28 cellular contexts compared by ENCODE assay signal in genomic region chr12:98863167-98863566, GRCh38.
DNase-seq lines count a peak whose midpoint lies in the region; ATAC-seq lines count a peak whose summit lies in the region.
"Had no signal": no experiment of that assay in that cellular context is flagged by ENCODE, and none has a peak within 500 bp of the region (broad histone marks: within the 10 kb centered on the region; RNA-seq: fewer than 3 reads in every experiment).

No MANE protein-coding gene starts in this region.

- H3K9ac ChIP-seq in HUES48 (ENCODE audit: low read depth, low read length), result no peak overlapping the region
- peak overlapping the region; percentile 34 for H3K9ac ChIP-seq in trophoblast cell (ENCODE audit: low read length)

- H3K27ac ChIP-seq in HUES48 (ENCODE audit: low read depth, low read length) (peak overlapping the region; percentile 71), trophoblast cell (ENCODE audit: low read depth, low read length) (no peak overlapping the region)
- H3K27ac ChIP-seq: breast epithelium, C4-2B, right lobe of liver, SK-N-MC, thoracic aorta, vagina had no signal

- no peak overlapping the region for H3K23ac ChIP-seq in trophoblast cell (ENCODE audit: low read length)

- no peak overlapping the region for H3K14ac ChIP-seq in trophoblast cell (ENCODE audit: low read length)

- no CpG with 5 or more reads among the region's 3 CpGs for WGBS in trophoblast cell (ENCODE audit: extremely low coverage, insufficient coverage, insufficient read length)

- H3K4me3 ChIP-seq in HUES48 (ENCODE audit: low read depth, low read length), result 0 out of 2 replicates have a peak overlapping the region, but pooled peaks have one; percentile 5
- no peak overlapping the region for H3K4me3 ChIP-seq in trophoblast cell (ENCODE audit: low read depth, low read length)
- H3K4me3 ChIP-seq: breast epithelium, right lobe of liver, SK-N-MC, thoracic aorta, vagina had no signal

- H3K4me2 ChIP-seq in trophoblast cell (ENCODE audit: low read length), result no peak overlapping the region

- no peak overlapping the region for H2BK12ac ChIP-seq in trophoblast cell (ENCODE audit: low read length)

- H4K12ac ChIP-seq in trophoblast cell (ENCODE audit: low read depth, low read length), result no peak overlapping the region

- no peak overlapping the region for H4K8ac ChIP-seq in trophoblast cell (ENCODE audit: low read depth, low read length)

- no peaks in the 10 kb centered on the region for H3K79me2 ChIP-seq in trophoblast cell (ENCODE audit: control insufficient read depth, insufficient read depth, low read length, poor library complexity)

- H3K27me3 ChIP-seq in HUES48 (ENCODE audit: control insufficient read depth, insufficient read depth, low read length) (no peaks in the 10 kb centered on the region), trophoblast cell (ENCODE audit: insufficient read depth, low read length) (no peaks in the 10 kb centered on the region)
- H3K27me3 ChIP-seq: breast epithelium, right lobe of liver, vagina had no signal

- ATAC-seq in HG02884 (IDR thresholded peaks at IDR 0.05; ENCODE audit: unreplicated experiment), result no peak
- ATAC-seq: activated CD4-positive, CD25-positive, alpha-beta regulatory T cell treated with anti-CD3 and anti-CD28 coated beads, Interleukin-2, amount 50 U/mL, for 24 hours; effector memory CD8-positive, alpha-beta T cell; left cardiac atrium; right lobe of liver; stimulated activated naive B cell treated with anti-CD40 and anti-IgM and Interleukin-4, amounts not matched to agents 10 μg/mL and 1 μg/mL and 100 μg/mL, for 72 hours had no signal

- no peak overlapping the region for H2BK120ac ChIP-seq in trophoblast cell (ENCODE audit: insufficient read depth, low read length, poor library complexity)

- H4K91ac ChIP-seq in trophoblast cell (ENCODE audit: low read depth, low read length), result no peak overlapping the region

- H2AK5ac ChIP-seq in trophoblast cell (ENCODE audit: low read length), result no peak overlapping the region

- H3K4me1 ChIP-seq in HUES48 (ENCODE audit: control insufficient read depth, insufficient read depth, low read length) (peaks cover 37% of the 10 kb centered on the region), trophoblast cell (ENCODE audit: control insufficient read depth in 1 of 2, insufficient read depth in 2 of 2, low read length in 2 of 2) (no peaks in the 10 kb centered on the region)
- H3K4me1 ChIP-seq: breast epithelium, Caco-2, right lobe of liver, vagina had no signal

- no peak overlapping the region for H2AFZ ChIP-seq in trophoblast cell (ENCODE audit: insufficient read depth, low read length, poor library complexity)

- H3K4ac ChIP-seq in trophoblast cell (ENCODE audit: low read depth, low read length), result no peak overlapping the region

- no peak overlapping the region for H2BK5ac ChIP-seq in trophoblast cell (ENCODE audit: low read depth, low read length, poor library complexity)

- H3K9me3 ChIP-seq in HUES48 (ENCODE audit: control insufficient read depth, insufficient read depth, low read length) (no peaks in the 10 kb centered on the region), trophoblast cell (ENCODE audit: insufficient read depth, low read depth, low read length) (no peaks in the 10 kb centered on the region)
- H3K9me3 ChIP-seq: breast epithelium, Caco-2, right lobe of liver, thoracic aorta, vagina had no signal

- peak; percentile 62 for DNase-seq in NCI-H69 (lab: John Stamatoyannopoulos, UW)
- DNase-seq in globus pallidus (ENCODE audit: low spot score), result peak; percentile 66
- DNase-seq in trophoblast cell, result no peak
- DNase-seq in stimulated activated CD4-positive, alpha-beta T cell treated with anti-CD3 and anti-CD28 coated beads, Interleukin-1b, Interleukin-23, amount 100 ng/mL, for 48 hours, result no peak
- no peak for DNase-seq in NOMO-1 treated with DMSO at 0.1 percent for 48 hours (lab: John Stamatoyannopoulos, UW; ENCODE audit: unreplicated experiment)
- DNase-seq in DMS 273 treated with DMSO at 0.1 percent for 48 hours (lab: John Stamatoyannopoulos, UW), result no peak
- DNase-seq: activated CD4-positive, alpha-beta T cell treated with anti-CD3 and anti-CD28 coated beads, Interleukin-2, amount 50 U/mL, for 48 hours; activated naive CD4-positive, alpha-beta T cell treated with anti-CD3 and anti-CD28 coated beads, Interleukin-2, amount 50 U/mL, for 16 hours; amniotic stem cell; Caco-2; effector memory CD8-positive, alpha-beta T cell; KBM-7; left cardiac atrium; mammary epithelial cell; NCI-H1694; NCI-H82; right lobe of liver; stimulated activated CD4-positive, alpha-beta T cell treated with anti-CD3 and anti-CD28 coated beads, Interleukin-12 subunit alpha, Interleukin-12 subunit beta, amount 100 ng/mL, for 4 hours; stimulated activated CD4-positive, alpha-beta T cell treated with anti-CD3 and anti-CD28 coated beads, Interleukin-4, amount 100 ng/mL, for 4 hours; stimulated activated naive B cell treated with anti-CD40 and anti-IgM and Interleukin-4, amounts not matched to agents 10 μg/mL and 1 μg/mL and 100 μg/mL, for 72 hours had no signal

- no peaks in the 10 kb centered on the region for H3K79me1 ChIP-seq in trophoblast cell (ENCODE audit: low read length)

- no peaks in the 10 kb centered on the region for H3K36me3 ChIP-seq in HUES48 (ENCODE audit: control insufficient read depth, insufficient read depth, low read length)
- H3K36me3 ChIP-seq in trophoblast cell (ENCODE audit: control insufficient read depth in 1 of 2, insufficient read depth in 2 of 2, low read length in 2 of 2), result no peaks in the 10 kb centered on the region
- H3K36me3 ChIP-seq: breast epithelium, right lobe of liver, thoracic aorta, vagina had no signal

- H3K18ac ChIP-seq in trophoblast cell (ENCODE audit: low read length), result no peak overlapping the region

Comparison
In these comparisons a context has a peak if more than half of its experiments do, and no peak if none do; other contexts are left out.
1. DNase-seq: peak in NCI-H69 (single experiment) and globus pallidus (single experiment); none in trophoblast cell (0 of 2), stimulated activated CD4-positive, alpha-beta T cell treated with anti-CD3 and anti-CD28 coated beads, Interleukin-1b, Interleukin-23, amount 100 ng/mL, for 48 hours (single experiment), NOMO-1 treated with DMSO at 0.1 percent for 48 hours (single experiment) and DMS 273 treated with DMSO at 0.1 percent for 48 hours (single experiment).